ENCODE assay signal across 7 cellular contexts in genomic region chr9:108994695-108995094, GRCh38. TPM values are rescaled to one million over a fixed set of nuclear protein-coding genes. Genes with fewer than 3 reads are reported as not detected.
DNase-seq lines count a peak whose midpoint lies in the region; ATAC-seq and TF ChIP-seq lines count a peak whose summit lies in the region.

No MANE protein-coding gene starts in this region.

- H3K27ac Mint-ChIP-seq in CD4-positive, alpha-beta memory T cell = no peak overlapping the region

- TF ChIP-seq CTCF in neutrophil (IDR thresholded peaks at IDR 0.05) = no peak
- no peak for TF ChIP-seq CTCF in A673 (conservative IDR thresholded peaks at IDR 0.05; ENCODE audit: low read depth, low read length)

- peak overlapping the region; percentile 65 for H3K27ac ChIP-seq in neutrophil
- H3K27ac ChIP-seq in A673 (ENCODE audit: low read depth, low read length, poor library complexity, severe bottlenecking) = no peak overlapping the region
- no peak overlapping the region for H3K27ac ChIP-seq in CD4-positive, alpha-beta memory T cell (ENCODE audit: low read depth, low read length)

- no peaks in the 10 kb centered on the region for H3K27me3 ChIP-seq in neutrophil
- H3K27me3 ChIP-seq in A673 (replicated peaks; ENCODE audit: insufficient read depth, low read depth, low read length, poor library complexity) = no peaks in the 10 kb centered on the region
- H3K27me3 ChIP-seq in CD4-positive, alpha-beta memory T cell (ENCODE audit: insufficient read depth, low read length) = no peaks in the 10 kb centered on the region

- DNase-seq in amniotic epithelial cell (ENCODE audit: low read depth) = peak; percentile 46
- DNase-seq in A673 (ENCODE audit: low spot score) = no peak
- DNase-seq in CD4-positive, alpha-beta memory T cell = no peak
- DNase-seq in activated gamma-delta T cell treated with Interleukin-2 at 50 U/mL for 16 hours = no peak

- no TSS peak for BruUV-seq in A673 (replicated peaks; lab: Mats Ljungman, UMichigan)

- no peaks in the 10 kb centered on the region for H3K9me3 Mint-ChIP-seq in CD4-positive, alpha-beta memory T cell

- no peak overlapping the region for H3K4me3 Mint-ChIP-seq in CD4-positive, alpha-beta memory T cell

- POLR2A ChIA-PET in A673 (lab: Charles Lee; ENCODE audit: low non-redundant PET) = no interaction called here
- POLR2A ChIA-PET in CD4-positive, alpha-beta memory T cell (lab: Charles Lee; ENCODE audit: partially characterized antibody) = no interaction called here

- peaks cover 26 to 28% of the 10 kb centered on the region in 2 experiments for H3K4me1 ChIP-seq in neutrophil (ENCODE audit: control insufficient read depth in 1 of 2, insufficient read depth in 1 of 2, low read depth in 1 of 2, low read length in 1 of 2)
- H3K4me1 ChIP-seq in A673 (ENCODE audit: insufficient read depth, low read length, poor library complexity, severe bottlenecking) = no peaks in the 10 kb centered on the region
- peaks cover 8% of the 10 kb centered on the region for H3K4me1 ChIP-seq in CD4-positive, alpha-beta memory T cell (ENCODE audit: insufficient read depth, low read length)

- no peaks in the 10 kb centered on the region for H3K9me3 ChIP-seq in neutrophil
- no peaks in the 10 kb centered on the region for H3K9me3 ChIP-seq in A673 (ENCODE audit: low read depth, low read length, poor library complexity, severe bottlenecking)
- H3K9me3 ChIP-seq in CD4-positive, alpha-beta memory T cell (ENCODE audit: control insufficient read depth in 1 of 2, low read length in 2 of 2) = no peaks in the 10 kb centered on the region

- no peaks in the 10 kb centered on the region for H3K36me3 ChIP-seq in neutrophil
- peaks cover 6% of the 10 kb centered on the region for H3K36me3 ChIP-seq in A673 (ENCODE audit: insufficient read depth, low read length, poor library complexity, severe bottlenecking)
- no peaks in the 10 kb centered on the region for H3K36me3 ChIP-seq in CD4-positive, alpha-beta memory T cell (ENCODE audit: insufficient read depth, low read length)

- intact Hi-C loops in A673 (cut with micrococcal nuclease; ENCODE audit: unreplicated experiment) = no loop called here
- intact Hi-C loops in CD4-positive, alpha-beta memory T cell (cut with micrococcal nuclease) = no loop called here

- CTCF ChIA-PET in A673 (lab: Charles Lee) = no interaction called here
- CTCF ChIA-PET in CD4-positive, alpha-beta memory T cell (lab: Charles Lee; ENCODE audit: partially characterized antibody) = interaction anchor here (1.1 kb wide), 1 partner anchor 41 kb away, joined by 3 read pairs; no protein-coding TSS in a partner anchor

- H3K4me3 ChIP-seq in neutrophil (ENCODE audit: low read depth in 1 of 2, low read length in 1 of 2) (no peak overlapping the region), A673 (ENCODE audit: low read depth, low read length, poor library complexity, severe bottlenecking) (no peak overlapping the region)
- no peak overlapping the region for H3K4me3 ChIP-seq in CD4-positive, alpha-beta memory T cell (ENCODE audit: low read length in 2 of 2)

- H3K4me1 Mint-ChIP-seq in CD4-positive, alpha-beta memory T cell = peaks cover 3 to 9% (median 5%) of the 10 kb centered on the region in 4 donors

- peaks cover 0 to 1% of the 10 kb centered on the region in 2 donors for H3K27me3 Mint-ChIP-seq in CD4-positive, alpha-beta memory T cell

- H3K36me3 Mint-ChIP-seq in CD4-positive, alpha-beta memory T cell = no peaks in the 10 kb centered on the region

- ATAC-seq in GM19467 (IDR thresholded peaks at IDR 0.05; ENCODE audit: unreplicated experiment) (peak; percentile 74), HG03196 (IDR thresholded peaks at IDR 0.05; ENCODE audit: unreplicated experiment) (peak; percentile 73)

RNA-seq across cellular contexts. Expression of gene CTNNAL1, which starts 18.6 kb away (rescaled TPM):
- total RNA-seq in A673 (2021) = 72.0 and 72.5 TPM in 2 replicates
- total RNA-seq in CD4-positive, alpha-beta memory T cell = 1 to 10 TPM; 2.6 to 3.3 TPM
- 1 to 10 TPM; 1.8 to 2.3 TPM for polyA plus RNA-seq in CD4-positive, alpha-beta memory T cell

Comparison
In these comparisons a context has a peak if more than half of its experiments do, and no peak if none do; other contexts are left out.
1. RNA of gene CTNNAL1, which starts 18.6 kb away (total RNA-seq): 72.0 to 72.5 TPM in A673; 2.6 to 3.3 TPM in CD4-positive, alpha-beta memory T cell; every median in the first group is over 10 times any median in the second.